Comparison of ENCODE assay signal across 8 cellular contexts in the genomic region with DNA sequence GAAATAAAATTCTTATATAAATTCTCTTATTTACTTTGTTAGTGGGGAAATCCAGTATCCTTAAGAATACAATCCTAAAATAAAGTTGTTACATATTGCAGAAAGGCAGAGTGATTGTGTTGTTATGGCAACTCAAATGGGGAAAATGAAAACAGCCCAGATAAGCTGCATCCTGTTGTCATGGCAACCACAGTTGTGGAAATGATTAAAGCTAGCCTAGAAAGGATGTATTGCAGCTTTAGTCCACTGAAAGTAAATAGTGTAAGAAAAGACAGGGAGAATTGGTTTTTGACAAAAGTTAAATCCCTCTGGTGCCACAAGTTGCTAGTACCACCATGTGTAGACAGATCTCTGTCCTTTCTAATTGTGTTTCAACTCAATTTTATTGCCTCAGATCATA. TPM values are rescaled to one million over a fixed set of nuclear protein-coding genes. Genes with fewer than 3 reads are reported as not detected.
DNase-seq lines count a peak whose midpoint lies in the region; ATAC-seq and TF ChIP-seq lines count a peak whose summit lies in the region.

No MANE protein-coding gene starts in this region.

- peak overlapping the region; percentile 45 for H3K4me3 Mint-ChIP-seq in T-helper 17 cell

- H3K4me1 Mint-ChIP-seq in T-helper 17 cell: peaks cover 19% of the 10 kb centered on the region

- no peaks in the 10 kb centered on the region for H3K36me3 Mint-ChIP-seq in T-helper 17 cell (ENCODE audit: low read depth)

- H3K4me3 ChIP-seq in thyroid gland (replicated peaks in 1 of 3): no peak overlapping the region

- no peaks in the 10 kb centered on the region for H3K27me3 ChIP-seq in thyroid gland

- no peaks in the 10 kb centered on the region for H3K27me3 Mint-ChIP-seq in T-helper 17 cell

- H3K9me3 ChIP-seq in T-helper 17 cell (ENCODE audit: control insufficient read depth, low read length, poor library complexity, severe bottlenecking) (no peaks in the 10 kb centered on the region), thyroid gland (no peaks in the 10 kb centered on the region)

- H3K4me1 ChIP-seq in thyroid gland: peaks cover 3 to 4% of the 10 kb centered on the region in 2 donors

- DNase-seq in AG20443 (ENCODE audit: low spot score) (peak; percentile 55), GM04504 (ENCODE audit: low read depth) (peak; percentile 29), T-helper 17 cell (peak in 1 of 3 donors; percentile 21), left ventricle myocardium superior (no peak), thyroid gland (no peak), medulla oblongata (ENCODE audit: extremely low spot score) (no peak)

- no peaks in the 10 kb centered on the region for H3K36me3 ChIP-seq in thyroid gland

- TF ChIP-seq CTCF in thyroid gland (IDR thresholded peaks at IDR 0.05): no peak

- no peak for TF ChIP-seq POLR2A in thyroid gland (IDR thresholded peaks at IDR 0.05)

- ATAC-seq in T-helper 17 cell: peak; percentile 90
- ATAC-seq in left ventricle myocardium superior: peak; percentile 29
- ATAC-seq in GM18858 (IDR thresholded peaks at IDR 0.05; ENCODE audit: unreplicated experiment): no peak
- ATAC-seq in HG03521 (IDR thresholded peaks at IDR 0.05; ENCODE audit: unreplicated experiment): no peak

- H3K27ac ChIP-seq in thyroid gland: no peak overlapping the region

- intact Hi-C loops in left ventricle myocardium superior (cut with micrococcal nuclease) (no loop called here), thyroid gland (cut with DNase I) (no loop called here)

- H3K27ac Mint-ChIP-seq in T-helper 17 cell: peak overlapping the region; percentile 83

RNA-seq across cellular contexts. Expression of a gene that starts 43.2 kb away (rescaled TPM):
- 10 to 100 TPM; 14.8 to 17.0 TPM for total RNA-seq in T-helper 17 cell
- 33.2 TPM for total RNA-seq in left ventricle myocardium superior
- 10 to 100 TPM; 14.5 to 70.4 (median 22.7) TPM for total RNA-seq in thyroid gland

Comparison
In these comparisons a context has a peak if more than half of its experiments do, and no peak if none do; other contexts are left out.
1. DNase-seq: peak in AG20443 (single experiment) and GM04504 (single experiment); none in left ventricle myocardium superior (single experiment), thyroid gland (0 of 2) and medulla oblongata (single experiment).
2. ATAC-seq: peak in T-helper 17 cell (single experiment) and left ventricle myocardium superior (single experiment); none in GM18858 (single experiment) and HG03521 (single experiment).